ENCODE assay signal across 19 cellular contexts in genomic region chr22:44272330-44272729, GRCh38. TPM values are rescaled to one million over a fixed set of nuclear protein-coding genes. Genes with fewer than 3 reads are reported as not detected.
"Had no signal": no experiment of that assay in that cellular context is flagged by ENCODE, and none has a peak within 500 bp of the region (broad histone marks: within the 10 kb centered on the region; RNA-seq: fewer than 3 reads in every experiment).

No MANE protein-coding gene starts in this region.

- H3K36me3 Mint-ChIP-seq: activated naive CD4-positive, alpha-beta T cell treated with anti-CD3 and anti-CD28 coated beads, Interleukin-2, amount 50 U/mL, for 24 hours; memory B cell; naive thymus-derived CD4-positive, alpha-beta T cell; WTC11 had no signal

- H3K4me1 ChIP-seq: ascending aorta, pancreas, tibial artery had no signal

- DNase-seq: activated CD4-positive, alpha-beta T cell treated with anti-CD3 and anti-CD28 coated beads for 36 hours; activated CD4-positive, alpha-beta T cell treated with anti-CD3 and anti-CD28 coated beads, Interleukin-2, amount 50 U/mL, for 48 hours; activated gamma-delta T cell; effector memory CD4-positive, alpha-beta T cell; foreskin fibroblast; left ventricle myocardium superior; naive thymus-derived CD4-positive, alpha-beta T cell; stimulated activated CD4-positive, alpha-beta T cell treated with anti-CD3 and anti-CD28 coated beads, Interleukin-12 subunit alpha, Interleukin-12 subunit beta, amount 100 ng/mL, for 4 hours; stimulated activated CD4-positive, alpha-beta T cell treated with anti-CD3 and anti-CD28 coated beads, Interleukin-1b, Interleukin-23, amount 100 ng/mL, for 48 hours; stimulated activated CD8-positive, alpha-beta memory T cell treated with anti-CD3 and anti-CD28 coated beads, Interleukin-4, amount 100 ng/mL, for 48 hours; stimulated activated naive CD4-positive, alpha-beta T cell; tibial artery had no signal

- H3K36me3 ChIP-seq: ascending aorta, neutrophil, pancreas, tibial artery had no signal

- H3K27me3 Mint-ChIP-seq: activated naive CD4-positive, alpha-beta T cell treated with anti-CD3 and anti-CD28 coated beads, Interleukin-2, amount 50 U/mL, for 24 hours had no signal

- H3K27me3 ChIP-seq: ascending aorta, pancreas had no signal

- H3K4me1 Mint-ChIP-seq: activated CD4-positive, alpha-beta T cell treated with anti-CD3 and anti-CD28 coated beads for 36 hours; activated naive CD4-positive, alpha-beta T cell treated with anti-CD3 and anti-CD28 coated beads, Interleukin-2, amount 50 U/mL, for 24 hours; naive thymus-derived CD4-positive, alpha-beta T cell had no signal

- H3K9me3 ChIP-seq: ascending aorta, neutrophil, pancreas, tibial artery had no signal

- H3K4me3 ChIP-seq: ascending aorta, pancreas, tibial artery had no signal

- H3K9me3 Mint-ChIP-seq: activated naive CD4-positive, alpha-beta T cell treated with anti-CD3 and anti-CD28 coated beads, Interleukin-2, amount 50 U/mL, for 24 hours; memory B cell; naive thymus-derived CD4-positive, alpha-beta T cell; T-helper 2 cell treated with Interferon-gamma antibody and Interleukin-4, amounts not matched to agents 5 μg/mL and 100 μg/mL, for 36 hours; WTC11 had no signal

- ATAC-seq: activated CD4-positive, alpha-beta T cell treated with anti-CD3 and anti-CD28 coated beads for 36 hours; left ventricle myocardium superior; naive thymus-derived CD4-positive, alpha-beta T cell; pancreas; WTC11 had no signal

- H3K4me3 Mint-ChIP-seq: activated CD4-positive, alpha-beta T cell treated with anti-CD3 and anti-CD28 coated beads for 36 hours; activated naive CD4-positive, alpha-beta T cell treated with anti-CD3 and anti-CD28 coated beads, Interleukin-2, amount 50 U/mL, for 24 hours; memory B cell; naive thymus-derived CD4-positive, alpha-beta T cell; T-helper 2 cell treated with Interferon-gamma antibody and Interleukin-4, amounts not matched to agents 5 μg/mL and 100 μg/mL, for 36 hours; WTC11 had no signal

- H3K27ac ChIP-seq: ascending aorta, neutrophil, pancreas, tibial artery had no signal

- H3K27ac Mint-ChIP-seq: activated CD4-positive, alpha-beta T cell treated with anti-CD3 and anti-CD28 coated beads for 36 hours; activated naive CD4-positive, alpha-beta T cell treated with anti-CD3 and anti-CD28 coated beads, Interleukin-2, amount 50 U/mL, for 24 hours; memory B cell; naive thymus-derived CD4-positive, alpha-beta T cell; T-helper 2 cell treated with Interferon-gamma antibody and Interleukin-4, amounts not matched to agents 5 μg/mL and 100 μg/mL, for 36 hours; WTC11 had no signal

RNA-seq across cellular contexts. Expression of gene SHISAL1, which starts 40.4 kb away (rescaled TPM):
- total RNA-seq: activated CD4-positive, alpha-beta T cell treated with anti-CD3 and anti-CD28 coated beads for 36 hours; naive thymus-derived CD4-positive, alpha-beta T cell had no signal
- polyA plus RNA-seq: naive thymus-derived CD4-positive, alpha-beta T cell had no signal
